Comparison of ENCODE assay signal across 21 cellular contexts in the genomic region with DNA sequence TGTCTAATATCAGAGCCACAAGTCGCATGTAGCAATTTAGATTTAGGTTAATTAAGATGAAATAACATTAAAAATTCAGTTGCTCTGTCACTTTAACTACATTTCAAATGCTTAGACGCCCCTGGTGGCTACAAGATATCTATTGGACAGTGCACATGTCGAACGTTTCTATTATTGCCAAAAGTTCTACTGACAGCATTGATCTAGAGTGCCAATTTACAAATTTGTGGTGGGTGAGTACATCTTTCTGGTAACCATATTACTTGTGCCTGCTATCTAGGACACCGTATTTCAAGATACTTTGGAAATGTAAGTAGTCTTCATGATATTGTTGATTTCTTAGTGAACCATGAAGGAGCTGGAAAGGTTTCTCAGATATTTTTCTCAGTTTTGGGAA. TPM values are rescaled to one million over a fixed set of nuclear protein-coding genes. Genes with fewer than 3 reads are reported as not detected.
DNase-seq lines count a peak whose midpoint lies in the region; ATAC-seq and TF ChIP-seq lines count a peak whose summit lies in the region.
"Had no signal": no experiment of that assay in that cellular context is flagged by ENCODE, and none has a peak within 500 bp of the region (broad histone marks: within the 10 kb centered on the region; RNA-seq: fewer than 3 reads in every experiment).

No MANE protein-coding gene starts in this region.

- POLR2A ChIA-PET in activated CD8-positive, alpha-beta T cell treated with anti-CD3 and anti-CD28 coated beads for 36 hours (lab: Charles Lee), result interaction anchor here (1.3 to 1.8 kb wide), 2 partner anchors 8 to 9 kb away, joined by 3 read pairs; no protein-coding TSS in a partner anchor
- POLR2A ChIA-PET in activated CD8-positive, alpha-beta T cell treated with anti-CD3 and anti-CD28 coated beads, Interleukin-2, amount 10 ng/mL, durations not matched to agents 7 days and 5 days (lab: Charles Lee), result no interaction called here

- intact Hi-C loops in activated CD8-positive, alpha-beta T cell treated with anti-CD3 and anti-CD28 coated beads for 36 hours (cut with micrococcal nuclease), result no loop called here
- intact Hi-C loops in natural killer cell (cut with micrococcal nuclease), result no loop called here

- no peak for TF ChIP-seq CTCF in activated CD8-positive, alpha-beta T cell treated with anti-CD3 and anti-CD28 coated beads for 36 hours (IDR thresholded peaks at IDR 0.05)
- no peak for TF ChIP-seq CTCF in natural killer cell (IDR thresholded peaks at IDR 0.05)
- peak; percentile 13 for TF ChIP-seq CTCF in epithelial cell of proximal tubule (conservative IDR thresholded peaks at IDR 0.05; ENCODE audit: low read depth, low read length)

- H3K9me3 Mint-ChIP-seq in activated CD8-positive, alpha-beta T cell treated with anti-CD3 and anti-CD28 coated beads for 36 hours, result no peaks in the 10 kb centered on the region
- no peaks in the 10 kb centered on the region for H3K9me3 Mint-ChIP-seq in activated CD8-positive, alpha-beta T cell treated with anti-CD3 and anti-CD28 coated beads, Interleukin-2, amount 10 ng/mL, durations not matched to agents 7 days and 5 days (ENCODE audit: insufficient read depth)
- H3K9me3 Mint-ChIP-seq in natural killer cell, result no peaks in the 10 kb centered on the region
- no peaks in the 10 kb centered on the region for H3K9me3 Mint-ChIP-seq in natural killer cell treated with Interleukin-12 subunit alpha and Interleukin-12 subunit beta and Interleukin-15 and Interleukin-18, amount 100 ng/mL, for 72 hours
- H3K9me3 Mint-ChIP-seq in stimulated activated naive CD8-positive, alpha-beta T cell treated with anti-CD3 and anti-CD28 coated beads, Interleukin-15, amount 100 ng/mL, for 72 hours, result no peaks in the 10 kb centered on the region

- H3K4me1 Mint-ChIP-seq in activated CD8-positive, alpha-beta T cell treated with anti-CD3 and anti-CD28 coated beads for 36 hours (ENCODE audit: low read depth), result peaks cover 56% of the 10 kb centered on the region
- H3K4me1 Mint-ChIP-seq in activated CD8-positive, alpha-beta T cell treated with anti-CD3 and anti-CD28 coated beads, Interleukin-2, amount 10 ng/mL, durations not matched to agents 7 days and 5 days (ENCODE audit: low read depth), result peaks cover 27% of the 10 kb centered on the region
- peaks cover 35 to 41% of the 10 kb centered on the region in 2 donors for H3K4me1 Mint-ChIP-seq in natural killer cell
- peaks cover 21 to 35% of the 10 kb centered on the region in 2 donors for H3K4me1 Mint-ChIP-seq in natural killer cell treated with Interleukin-12 subunit alpha and Interleukin-12 subunit beta and Interleukin-15 and Interleukin-18, amount 100 ng/mL, for 72 hours (ENCODE audit: low read depth in 2 of 2)
- H3K4me1 Mint-ChIP-seq in stimulated activated naive CD8-positive, alpha-beta T cell treated with anti-CD3 and anti-CD28 coated beads, Interleukin-15, amount 100 ng/mL, for 72 hours, result peaks cover 51% of the 10 kb centered on the region

- CTCF ChIA-PET in activated CD8-positive, alpha-beta T cell treated with anti-CD3 and anti-CD28 coated beads for 36 hours (lab: Charles Lee), result interaction anchor here (1.4 to 1.6 kb wide), 2 partner anchors 14 to 53 kb away, joined by 4 to 5 read pairs; no protein-coding TSS in a partner anchor
- CTCF ChIA-PET in activated CD8-positive, alpha-beta T cell treated with anti-CD3 and anti-CD28 coated beads, Interleukin-2, amount 10 ng/mL, durations not matched to agents 7 days and 5 days (lab: Charles Lee), result interaction anchor here (0.8 to 1.4 kb wide), 3 partner anchors 10 to 53 kb away, joined by 3 to 5 read pairs (median 5); partner anchors contain the start of gene PIK3C3

- no peak for DNase-seq in activated CD8-positive, alpha-beta T cell treated with anti-CD3 and anti-CD28 coated beads for 36 hours
- no peak for DNase-seq in activated CD8-positive, alpha-beta T cell treated with anti-CD3 and anti-CD28 coated beads, Interleukin-2, amount 10 ng/mL, durations not matched to agents 7 days and 5 days
- DNase-seq in natural killer cell (no peak), epithelial cell of proximal tubule (ENCODE audit: low read depth) (no peak), CD1c-positive myeloid dendritic cell (ENCODE audit: extremely low spot score) (no peak)
- DNase-seq in natural killer cell treated with Interleukin-12 subunit alpha and Interleukin-12 subunit beta and Interleukin-15 and Interleukin-18, amount 100 ng/mL, for 72 hours (ENCODE audit: low spot score), result no peak
- no peak for DNase-seq in stimulated activated naive CD8-positive, alpha-beta T cell treated with anti-CD3 and anti-CD28 coated beads, Interleukin-15, amount 100 ng/mL, for 72 hours
- DNase-seq: 8988T, DMS53, GDM1, IMR-90, MV-4-11, NCI-H1105 treated with DMSO at 0.1 percent for 48 hours, NCI-H1694, NCI-H2081, NCI-H2171, NCI-H345, NCI-H524, Peyer's patch had no signal

- ATAC-seq in activated CD8-positive, alpha-beta T cell treated with anti-CD3 and anti-CD28 coated beads for 36 hours, result peak; percentile 35
- ATAC-seq in activated CD8-positive, alpha-beta T cell treated with anti-CD3 and anti-CD28 coated beads, Interleukin-2, amount 10 ng/mL, durations not matched to agents 7 days and 5 days, result no peak
- ATAC-seq in natural killer cell (no peak), HG02840 (IDR thresholded peaks at IDR 0.05; ENCODE audit: low FRiP score, unreplicated experiment) (no peak)
- ATAC-seq in natural killer cell treated with Interleukin-12 subunit alpha and Interleukin-12 subunit beta and Interleukin-15 and Interleukin-18, amount 100 ng/mL, for 72 hours, result no peak
- peak; percentile 63 for ATAC-seq in stimulated activated naive CD8-positive, alpha-beta T cell treated with anti-CD3 and anti-CD28 coated beads, Interleukin-15, amount 100 ng/mL, for 72 hours

- no peaks in the 10 kb centered on the region for H3K27me3 Mint-ChIP-seq in activated CD8-positive, alpha-beta T cell treated with anti-CD3 and anti-CD28 coated beads for 36 hours
- no peaks in the 10 kb centered on the region for H3K27me3 Mint-ChIP-seq in activated CD8-positive, alpha-beta T cell treated with anti-CD3 and anti-CD28 coated beads, Interleukin-2, amount 10 ng/mL, durations not matched to agents 7 days and 5 days (ENCODE audit: low read depth)
- no peaks in the 10 kb centered on the region for H3K27me3 Mint-ChIP-seq in natural killer cell (ENCODE audit: low read depth in 2 of 2)
- no peaks in the 10 kb centered on the region for H3K27me3 Mint-ChIP-seq in natural killer cell treated with Interleukin-12 subunit alpha and Interleukin-12 subunit beta and Interleukin-15 and Interleukin-18, amount 100 ng/mL, for 72 hours
- no peaks in the 10 kb centered on the region for H3K27me3 Mint-ChIP-seq in stimulated activated naive CD8-positive, alpha-beta T cell treated with anti-CD3 and anti-CD28 coated beads, Interleukin-15, amount 100 ng/mL, for 72 hours

- no peak overlapping the region for H3K27ac Mint-ChIP-seq in activated CD8-positive, alpha-beta T cell treated with anti-CD3 and anti-CD28 coated beads for 36 hours
- H3K27ac Mint-ChIP-seq in activated CD8-positive, alpha-beta T cell treated with anti-CD3 and anti-CD28 coated beads, Interleukin-2, amount 10 ng/mL, durations not matched to agents 7 days and 5 days, result no peak overlapping the region
- peak overlapping the region; percentile 20 to 76 for H3K27ac Mint-ChIP-seq in natural killer cell
- H3K27ac Mint-ChIP-seq in natural killer cell treated with Interleukin-12 subunit alpha and Interleukin-12 subunit beta and Interleukin-15 and Interleukin-18, amount 100 ng/mL, for 72 hours, result no peak overlapping the region
- H3K27ac Mint-ChIP-seq in stimulated activated naive CD8-positive, alpha-beta T cell treated with anti-CD3 and anti-CD28 coated beads, Interleukin-15, amount 100 ng/mL, for 72 hours, result no peak overlapping the region

- H3K36me3 Mint-ChIP-seq in activated CD8-positive, alpha-beta T cell treated with anti-CD3 and anti-CD28 coated beads for 36 hours (ENCODE audit: low read depth), result peaks cover 33% of the 10 kb centered on the region
- H3K36me3 Mint-ChIP-seq in activated CD8-positive, alpha-beta T cell treated with anti-CD3 and anti-CD28 coated beads, Interleukin-2, amount 10 ng/mL, durations not matched to agents 7 days and 5 days (ENCODE audit: low read depth), result peaks cover 15% of the 10 kb centered on the region
- H3K36me3 Mint-ChIP-seq in natural killer cell, result no peaks in the 10 kb centered on the region
- H3K36me3 Mint-ChIP-seq in natural killer cell treated with Interleukin-12 subunit alpha and Interleukin-12 subunit beta and Interleukin-15 and Interleukin-18, amount 100 ng/mL, for 72 hours, result peaks cover 5% of the 10 kb centered on the region

- no peak overlapping the region for H3K4me3 ChIP-seq in epithelial cell of proximal tubule (ENCODE audit: low read depth, low read length)
- H3K4me3 ChIP-seq: BLaER1 treated with 17β-estradiol and CSF1 and Interleukin-3, amounts not matched to agents 10 nM and 100 nM; Peyer's patch had no signal

- no peak overlapping the region for H3K4me3 Mint-ChIP-seq in activated CD8-positive, alpha-beta T cell treated with anti-CD3 and anti-CD28 coated beads for 36 hours
- H3K4me3 Mint-ChIP-seq in activated CD8-positive, alpha-beta T cell treated with anti-CD3 and anti-CD28 coated beads, Interleukin-2, amount 10 ng/mL, durations not matched to agents 7 days and 5 days, result no peak overlapping the region
- no peak overlapping the region for H3K4me3 Mint-ChIP-seq in natural killer cell
- H3K4me3 Mint-ChIP-seq in natural killer cell treated with Interleukin-12 subunit alpha and Interleukin-12 subunit beta and Interleukin-15 and Interleukin-18, amount 100 ng/mL, for 72 hours, result no peak overlapping the region
- H3K4me3 Mint-ChIP-seq in stimulated activated naive CD8-positive, alpha-beta T cell treated with anti-CD3 and anti-CD28 coated beads, Interleukin-15, amount 100 ng/mL, for 72 hours, result peak overlapping the region; percentile 45 to 66

RNA-seq across cellular contexts. Expression of gene PIK3C3, which starts 20.3 kb away (rescaled TPM):
- 10 to 100 TPM; 52.6 to 62.1 TPM for total RNA-seq in activated CD8-positive, alpha-beta T cell treated with anti-CD3 and anti-CD28 coated beads for 36 hours
- 10 to 100 TPM; 40.4 to 44.7 TPM for total RNA-seq in activated CD8-positive, alpha-beta T cell treated with anti-CD3 and anti-CD28 coated beads, Interleukin-2, amount 10 ng/mL, durations not matched to agents 7 days and 5 days
- total RNA-seq in natural killer cell (10 to 100 TPM; 49.6 to 85.4 (median 67.3) TPM), epithelial cell of proximal tubule (28.4 and 62.2 TPM in 2 replicates)
- total RNA-seq in natural killer cell treated with Interleukin-12 subunit alpha and Interleukin-12 subunit beta and Interleukin-15 and Interleukin-18, amount 100 ng/mL, for 72 hours, result 10 to 100 TPM; 56.3 to 74.4 TPM

Comparison
In these comparisons a context has a peak if more than half of its experiments do, and no peak if none do; other contexts are left out.
1. ATAC-seq: peak in activated CD8-positive, alpha-beta T cell treated with anti-CD3 and anti-CD28 coated beads for 36 hours (single experiment) and stimulated activated naive CD8-positive, alpha-beta T cell treated with anti-CD3 and anti-CD28 coated beads, Interleukin-15, amount 100 ng/mL, for 72 hours (single experiment); none in activated CD8-positive, alpha-beta T cell treated with anti-CD3 and anti-CD28 coated beads, Interleukin-2, amount 10 ng/mL, durations not matched to agents 7 days and 5 days (single experiment), natural killer cell (0 of 3), natural killer cell treated with Interleukin-12 subunit alpha and Interleukin-12 subunit beta and Interleukin-15 and Interleukin-18, amount 100 ng/mL, for 72 hours (0 of 2) and HG02840 (single experiment).
2. H3K27ac Mint-ChIP-seq: peak in natural killer cell (2 of 2); none in activated CD8-positive, alpha-beta T cell treated with anti-CD3 and anti-CD28 coated beads for 36 hours (single experiment), activated CD8-positive, alpha-beta T cell treated with anti-CD3 and anti-CD28 coated beads, Interleukin-2, amount 10 ng/mL, durations not matched to agents 7 days and 5 days (single experiment), natural killer cell treated with Interleukin-12 subunit alpha and Interleukin-12 subunit beta and Interleukin-15 and Interleukin-18, amount 100 ng/mL, for 72 hours (0 of 2) and stimulated activated naive CD8-positive, alpha-beta T cell treated with anti-CD3 and anti-CD28 coated beads, Interleukin-15, amount 100 ng/mL, for 72 hours (0 of 2).
3. H3K4me3 Mint-ChIP-seq: peak in stimulated activated naive CD8-positive, alpha-beta T cell treated with anti-CD3 and anti-CD28 coated beads, Interleukin-15, amount 100 ng/mL, for 72 hours (2 of 2); none in activated CD8-positive, alpha-beta T cell treated with anti-CD3 and anti-CD28 coated beads for 36 hours (single experiment), activated CD8-positive, alpha-beta T cell treated with anti-CD3 and anti-CD28 coated beads, Interleukin-2, amount 10 ng/mL, durations not matched to agents 7 days and 5 days (single experiment), natural killer cell (single experiment) and natural killer cell treated with Interleukin-12 subunit alpha and Interleukin-12 subunit beta and Interleukin-15 and Interleukin-18, amount 100 ng/mL, for 72 hours (single experiment).